24 cellular contexts compared by ENCODE assay signal in the genomic region with DNA sequence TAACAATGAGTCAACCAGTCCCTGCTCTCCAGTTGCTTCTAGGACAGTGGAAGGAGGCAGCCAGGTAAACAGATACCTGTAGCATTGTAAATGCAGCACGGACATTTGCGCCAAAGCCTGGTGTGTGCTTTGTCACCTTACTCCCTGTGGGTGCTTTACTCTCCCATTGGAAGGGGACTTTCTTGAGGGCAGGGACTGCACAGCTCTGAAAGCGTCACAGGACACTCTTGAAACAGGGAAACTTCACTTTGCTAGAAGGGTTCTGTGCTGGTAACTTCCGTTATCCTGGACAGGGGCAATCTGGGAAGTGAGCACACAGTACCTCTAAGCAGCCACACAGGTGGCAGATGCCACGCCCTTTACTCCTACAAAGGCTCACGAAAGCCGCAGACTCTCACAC.
DNase-seq lines count a peak whose midpoint lies in the region; ATAC-seq, FAIRE-seq and TF ChIP-seq lines count a peak whose summit lies in the region.
"Had no signal": no experiment of that assay in that cellular context is flagged by ENCODE, and none has a peak within 500 bp of the region (broad histone marks: within the 10 kb centered on the region; RNA-seq: fewer than 3 reads in every experiment).

No MANE protein-coding gene starts in this region.

- no peak overlapping the region for H4K91ac ChIP-seq in H1 (replicated peaks; ENCODE audit: insufficient read length, low read length)

- no peak overlapping the region for H4K5ac ChIP-seq in H1 (ENCODE audit: insufficient read length, low read depth, low read length)

- TF ChIP-seq EP300 in H1 (IDR thresholded peaks at IDR 0.05; ENCODE audit: borderline replicate concordance in 1 of 2, low read depth in 2 of 2, low read length in 2 of 2): no peak

- no peaks in the 10 kb centered on the region for H3K23me2 ChIP-seq in H1 (ENCODE audit: low read depth, low read length)

- no peak overlapping the region for H3K4me3 ChIP-seq in H1 (ENCODE audit: extremely low read depth in 1 of 4, insufficient read depth in 2 of 4, low read depth in 3 of 4, low read length in 4 of 4)
- H3K4me3 ChIP-seq: BLaER1, GM12878, GM23248 had no signal

- no peak overlapping the region for H4K8ac ChIP-seq in H1 (ENCODE audit: extremely low read depth, insufficient read depth, low read length)

- H3K9me3 Mint-ChIP-seq in osteocyte (ENCODE audit: unreplicated experiment): no peaks in the 10 kb centered on the region
- no peaks in the 10 kb centered on the region for H3K9me3 Mint-ChIP-seq in activated CD4-positive, alpha-beta T cell treated with anti-CD3 and anti-CD28 coated beads for 36 hours (ENCODE audit: low read depth)
- H3K9me3 Mint-ChIP-seq: CD14-positive monocyte, IgD-negative memory B cell had no signal

- no peak overlapping the region for H3K4me2 ChIP-seq in H1 (ENCODE audit: insufficient read depth in 1 of 2, low read depth in 2 of 2, low read length in 2 of 2)
- H3K4me2 ChIP-seq: BLaER1 had no signal

- 0 out of 2 replicates have a peak overlapping the region, but pooled peaks have one; percentile 39 for H2BK5ac ChIP-seq in H1 (ENCODE audit: low read depth, low read length)

- no peaks in the 10 kb centered on the region for H3K36me3 Mint-ChIP-seq in osteocyte (ENCODE audit: unreplicated experiment)
- no peaks in the 10 kb centered on the region for H3K36me3 Mint-ChIP-seq in activated CD4-positive, alpha-beta T cell treated with anti-CD3 and anti-CD28 coated beads for 36 hours (ENCODE audit: low read depth)
- H3K36me3 Mint-ChIP-seq: CD14-positive monocyte; CD4-positive, alpha-beta memory T cell; IgD-negative memory B cell had no signal

- no peak for TF ChIP-seq CTCF in H1 (IDR thresholded peaks at IDR 0.05; ENCODE audit: control extremely low read depth in 1 of 3, insufficient read depth in 1 of 3, low read depth in 1 of 3, low read length in 3 of 3)
- no peak for TF ChIP-seq CTCF in osteocyte (IDR thresholded peaks at IDR 0.05)

- no peak for TF ChIP-seq POLR2A in H1 (IDR thresholded peaks at IDR 0.05; ENCODE audit: control extremely low read depth in 1 of 2, low read depth in 2 of 2, low read length in 2 of 2)

- no peak overlapping the region for H3K18ac ChIP-seq in H1 (ENCODE audit: extremely low read depth, low read length)

- no peak overlapping the region for H3K4me3 Mint-ChIP-seq in osteocyte (ENCODE audit: unreplicated experiment)
- H3K4me3 Mint-ChIP-seq in activated CD4-positive, alpha-beta T cell treated with anti-CD3 and anti-CD28 coated beads for 36 hours: no peak overlapping the region
- H3K4me3 Mint-ChIP-seq: CD14-positive monocyte, HFFc6, IgD-negative memory B cell had no signal

- H3K9ac ChIP-seq in H1 (replicated peaks in 1 of 4; ENCODE audit: extremely low read depth in 1 of 4, low read depth in 3 of 4, low read length in 3 of 4): no peak overlapping the region
- H3K9ac ChIP-seq: BLaER1, GM23248 had no signal

- no peaks in the 10 kb centered on the region for H3K9me3 ChIP-seq in H1 (ENCODE audit: insufficient read depth in 2 of 2, low read depth in 1 of 2, low read length in 1 of 2)
- H3K9me3 ChIP-seq: BLaER1 had no signal

- TF ChIP-seq RAD21 in H1 (IDR thresholded peaks at IDR 0.05 in 1 of 2, conservative IDR thresholded peaks at IDR 0.05 in 1 of 2; ENCODE audit: low read depth in 2 of 2, low read length in 2 of 2): no peak

- H3K4me1 ChIP-seq in H1 (replicated peaks in 1 of 4; ENCODE audit: control insufficient read depth in 3 of 4, insufficient read depth in 4 of 4, low read length in 3 of 4): peaks cover 0 to 3% (median 1%) of the 10 kb centered on the region in 4 experiments; a peak in 2 of 7 replicates

- no peak overlapping the region for H3K27ac Mint-ChIP-seq in osteocyte (ENCODE audit: unreplicated experiment)
- no peak overlapping the region for H3K27ac Mint-ChIP-seq in activated CD4-positive, alpha-beta T cell treated with anti-CD3 and anti-CD28 coated beads for 36 hours
- H3K27ac Mint-ChIP-seq: CD14-positive monocyte; CD4-positive, alpha-beta memory T cell; HFFc6; IgD-negative memory B cell had no signal

- no peak overlapping the region for H2BK15ac ChIP-seq in H1 (ENCODE audit: low read length)

- no peak overlapping the region for H2BK20ac ChIP-seq in H1 (ENCODE audit: low read length)

- H3K79me1 ChIP-seq in H1 (ENCODE audit: low read depth, low read length): no peaks in the 10 kb centered on the region

- no peak overlapping the region for H2AK5ac ChIP-seq in H1 (ENCODE audit: low read depth, low read length)

- H2BK12ac ChIP-seq in H1 (ENCODE audit: low read depth, low read length): no peak overlapping the region

- intact Hi-C loops in activated CD4-positive, alpha-beta T cell treated with anti-CD3 and anti-CD28 coated beads for 36 hours (cut with DNase I, micrococcal nuclease): no loop called here

- no peak for FAIRE-seq in H1 (lab: Jason Lieb, UNC)
- FAIRE-seq: GM12878, GM18507, HepG2 had no signal

- H3K27ac ChIP-seq in H1 (ENCODE audit: low read depth, low read length): no peak overlapping the region
- H3K27ac ChIP-seq: BLaER1, GM23248 had no signal

- H3K23ac ChIP-seq in H1 (ENCODE audit: insufficient read length): no peak overlapping the region

- H3K56ac ChIP-seq in H1 (replicated peaks; ENCODE audit: insufficient read length, low read depth, low read length): no peak overlapping the region

- H2BK120ac ChIP-seq in H1 (replicated peaks; ENCODE audit: low read depth, low read length): no peak overlapping the region

- POLR2A ChIA-PET in H1 (lab: Charles Lee; ENCODE audit: partially characterized antibody): interaction anchor here (0.7 kb wide), 1 partner anchor 588 kb away, joined by 4 read pairs; no protein-coding TSS in a partner anchor
- POLR2A ChIA-PET in activated CD4-positive, alpha-beta T cell treated with anti-CD3 and anti-CD28 coated beads for 36 hours (lab: Charles Lee): no interaction called here

- no peaks in the 10 kb centered on the region for H4K20me1 ChIP-seq in H1 (replicated peaks in 1 of 2; ENCODE audit: control insufficient read depth in 1 of 2, insufficient read depth in 2 of 2, low read length in 2 of 2)
- H4K20me1 ChIP-seq: BLaER1 had no signal

- no peaks in the 10 kb centered on the region for H3K4me1 Mint-ChIP-seq in osteocyte (ENCODE audit: unreplicated experiment)
- peaks cover 2% of the 10 kb centered on the region for H3K4me1 Mint-ChIP-seq in activated CD4-positive, alpha-beta T cell treated with anti-CD3 and anti-CD28 coated beads for 36 hours
- H3K4me1 Mint-ChIP-seq: CD14-positive monocyte; CD4-positive, alpha-beta memory T cell; IgD-negative memory B cell had no signal

- 73% methylated on average over 7 of the region's 7 CpGs; no CpG with 5 or more reads in 1 of the 2 experiments for WGBS in H1 (ENCODE audit: extremely low coverage in 1 of 2, insufficient coverage in 1 of 2, insufficient read length in 1 of 2, insufficient replicate concordance in 2 of 2, low coverage in 1 of 2, low lambda C conversion rate in 2 of 2, missing lambda C conversion rate in 1 of 2), 2 experiments

- H3K27me3 Mint-ChIP-seq in osteocyte (ENCODE audit: unreplicated experiment): peaks cover 3% of the 10 kb centered on the region
- no peaks in the 10 kb centered on the region for H3K27me3 Mint-ChIP-seq in activated CD4-positive, alpha-beta T cell treated with anti-CD3 and anti-CD28 coated beads for 36 hours

- H2AFZ ChIP-seq in H1 (ENCODE audit: low read length): 0 out of 2 replicates have a peak overlapping the region, but pooled peaks have one; percentile 29
- H2AFZ ChIP-seq: GM23248 had no signal

- no peak overlapping the region for H3K4ac ChIP-seq in H1 (replicated peaks; ENCODE audit: insufficient read length, low read depth, low read length)

- CTCF ChIA-PET in H1 (lab: Charles Lee; ENCODE audit: partially characterized antibody): interaction anchor here (0.8 kb wide), 1 partner anchor 69 kb away, joined by 3 read pairs; no protein-coding TSS in a partner anchor
- CTCF ChIA-PET in activated CD4-positive, alpha-beta T cell treated with anti-CD3 and anti-CD28 coated beads for 36 hours (lab: Charles Lee): no interaction called here

- no peak overlapping the region for H3K14ac ChIP-seq in H1 (ENCODE audit: insufficient read length)

- DNase-seq in NCI-H748 (lab: John Stamatoyannopoulos, UW; ENCODE audit: unreplicated experiment) (peak; percentile 34), NCI-H748 treated with DMSO at 0.1 percent for 48 hours (lab: John Stamatoyannopoulos, UW) (no peak), NCI-H69 (lab: John Stamatoyannopoulos, UW) (peak; percentile 26), H1 (ENCODE audit: low read depth in 1 of 2, low spot score in 2 of 2) (no peak), osteocyte (ENCODE audit: extremely low spot score, unreplicated experiment) (peak; percentile 70), NOMO-1 treated with dmso at 0.1 percent for 144 hours (lab: John Stamatoyannopoulos, UW; ENCODE audit: unreplicated experiment) (no peak)
- no peak for DNase-seq in stimulated activated CD4-positive, alpha-beta T cell treated with anti-CD3 and anti-CD28 coated beads, Interleukin-4, amount 100 ng/mL, for 1 hour
- no peak for DNase-seq in activated CD4-positive, alpha-beta T cell treated with anti-CD3 and anti-CD28 coated beads for 36 hours
- DNase-seq: 8988T; CD4-positive, alpha-beta memory T cell; DMS 273 treated with DMSO at 0.1 percent for 48 hours; DMS53; DND-41; EL; GM23248; H7; HFFc6 had no signal

- no peaks in the 10 kb centered on the region for H3K79me2 ChIP-seq in H1 (ENCODE audit: control insufficient read depth in 1 of 2, insufficient read depth in 2 of 2, low read length in 2 of 2)

- H3K36me3 ChIP-seq in H1 (ENCODE audit: control insufficient read depth in 2 of 4, insufficient read depth in 4 of 4, low read length in 3 of 4): no peaks in the 10 kb centered on the region
- H3K36me3 ChIP-seq: BLaER1 had no signal

- H3K27me3 ChIP-seq in H1 (replicated peaks in 1 of 4; ENCODE audit: control insufficient read depth in 3 of 4, extremely low read depth in 1 of 4, insufficient read depth in 3 of 4, low read length in 3 of 4): no peaks in the 10 kb centered on the region
- H3K27me3 ChIP-seq: BLaER1 had no signal

- no peak for ATAC-seq in activated CD4-positive, alpha-beta T cell treated with anti-CD3 and anti-CD28 coated beads for 36 hours
- ATAC-seq: HCT116, HepG2 had no signal

TF ChIP-seq in H1, 55 proteins besides CTCF, POLR2A, EP300 and RAD21:
- no peak for TF ChIP-seq SRF (IDR thresholded peaks at IDR 0.05; ENCODE audit: low read depth, low read length)
- TF ChIP-seq SIN3A (conservative IDR thresholded peaks at IDR 0.05 in 1 of 2, IDR thresholded peaks at IDR 0.05 in 1 of 2; ENCODE audit: low read depth in 1 of 2, low read length in 2 of 2): no peak
- TF ChIP-seq NRF1 (IDR thresholded peaks at IDR 0.05; ENCODE audit: low read depth, low read length): no peak
- no peak for TF ChIP-seq RNF2 (IDR thresholded peaks at IDR 0.05; ENCODE audit: borderline replicate concordance, low read depth, low read length, missing control alignments, poor library complexity, severe bottlenecking)
- no peak for TF ChIP-seq ASH2L (IDR thresholded peaks at IDR 0.05; ENCODE audit: low read length)
- no peak for TF ChIP-seq SP1 (IDR thresholded peaks at IDR 0.05; ENCODE audit: low read depth, low read length)
- TF ChIP-seq KDM5A (IDR thresholded peaks at IDR 0.05; ENCODE audit: low read length): no peak

Comparison
In these comparisons a context has a peak if more than half of its experiments do, and no peak if none do; other contexts are left out.
1. DNase-seq: peak in NCI-H748 (single experiment), NCI-H69 (single experiment) and osteocyte (single experiment); none in NCI-H748 treated with DMSO at 0.1 percent for 48 hours (single experiment), H1 (0 of 2), stimulated activated CD4-positive, alpha-beta T cell treated with anti-CD3 and anti-CD28 coated beads, Interleukin-4, amount 100 ng/mL, for 1 hour (single experiment), NOMO-1 treated with dmso at 0.1 percent for 144 hours (single experiment) and activated CD4-positive, alpha-beta T cell treated with anti-CD3 and anti-CD28 coated beads for 36 hours (single experiment).